Comparison of ENCODE assay signal across 1 cellular context in genomic region chr3:136752327-136753111, GRCh38.
TF ChIP-seq lines count a peak whose summit lies in the region.

TSS of gene STAG1 (minus strand) at chr3:136752378. CDS start at chr3:136630898, 121,480 bp downstream.

TF ChIP-seq in GM12878, 131 proteins besides CTCF, POLR2A, EP300 and RAD21 (continued from another document):
- TF ChIP-seq IKZF1 (conservative IDR thresholded peaks at IDR 0.05) (peak; percentile 94), NR2C2 (IDR thresholded peaks at IDR 0.05; ENCODE audit: borderline replicate concordance, control insufficient read depth, insufficient read length, low read depth) (no peak), POLR2AphosphoS5 (IDR thresholded peaks at IDR 0.05; ENCODE audit: low read length) (peak; percentile 89), RELA (IDR thresholded peaks at IDR 0.05; ENCODE audit: borderline replicate concordance, partially characterized antibody) (peak; percentile 80), CHD4 (IDR thresholded peaks at IDR 0.05) (no peak), IRF4 (IDR thresholded peaks at IDR 0.05; ENCODE audit: low read depth, low read length) (peak; percentile 9; the same call in 1 of the 2 replicates)
